In the genomic region with DNA sequence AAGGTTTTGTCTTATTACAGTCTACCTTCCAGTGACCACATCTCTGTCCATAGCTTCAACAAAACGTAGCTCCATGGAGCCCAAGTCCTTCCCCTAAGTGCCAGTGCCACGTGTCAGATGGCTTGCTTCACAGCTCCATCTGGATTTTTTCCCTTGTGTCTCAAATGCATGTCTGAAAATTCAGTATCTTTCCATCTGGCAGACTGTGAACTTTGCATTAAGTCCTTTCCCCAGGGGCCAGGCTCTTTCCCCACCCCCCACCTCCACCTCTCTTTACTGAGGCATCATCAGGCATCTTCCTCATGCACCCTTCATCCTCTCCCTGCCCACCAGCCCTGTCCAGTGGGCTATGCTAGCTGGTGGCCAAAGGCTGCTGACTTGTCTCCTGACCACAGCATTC, we compare ENCODE assay signal across 15 cellular contexts.
"Had no signal": no experiment of that assay in that cellular context is flagged by ENCODE, and none has a peak within 500 bp of the region (broad histone marks: within the 10 kb centered on the region; RNA-seq: fewer than 3 reads in every experiment).

No MANE protein-coding gene starts in this region.

- H3K4me3 Mint-ChIP-seq: activated CD4-positive, alpha-beta memory T cell treated with anti-CD3 and anti-CD28 coated beads for 36 hours; activated CD8-positive, alpha-beta memory T cell treated with anti-CD3 and anti-CD28 coated beads, Interleukin-2, amount 10 ng/mL, durations not matched to agents 7 days and 5 days; activated naive CD8-positive, alpha-beta T cell treated with anti-CD3 and anti-CD28 coated beads for 36 hours; activated T-helper 17 cell treated with anti-CD3 and anti-CD28 coated beads, Interleukin-2, amount 50 U/mL, for 72 hours; natural killer cell; stimulated activated naive B cell treated with anti-CD40 and anti-IgM and Interleukin-4, amounts not matched to agents 10 μg/mL and 1 μg/mL and 100 μg/mL, for 72 hours had no signal

- H3K4me1 Mint-ChIP-seq: activated CD8-positive, alpha-beta memory T cell treated with anti-CD3 and anti-CD28 coated beads, Interleukin-2, amount 10 ng/mL, durations not matched to agents 7 days and 5 days; activated naive CD8-positive, alpha-beta T cell treated with anti-CD3 and anti-CD28 coated beads for 36 hours; natural killer cell; stimulated activated naive B cell treated with anti-CD40 and anti-IgM and Interleukin-4, amounts not matched to agents 10 μg/mL and 1 μg/mL and 100 μg/mL, for 72 hours had no signal

- ATAC-seq: activated CD8-positive, alpha-beta memory T cell treated with anti-CD3 and anti-CD28 coated beads, Interleukin-2, amount 10 ng/mL, durations not matched to agents 7 days and 5 days; activated T-helper 17 cell treated with anti-CD3 and anti-CD28 coated beads, Interleukin-2, amount 50 U/mL, for 72 hours; body of pancreas; foreskin keratinocyte; natural killer cell; stimulated activated naive B cell treated with anti-CD40 and anti-IgM and Interleukin-4, amounts not matched to agents 10 μg/mL and 1 μg/mL and 100 μg/mL, for 72 hours had no signal

- DNase-seq: activated CD4-positive, alpha-beta memory T cell treated with anti-CD3 and anti-CD28 coated beads for 36 hours; activated CD8-positive, alpha-beta memory T cell treated with anti-CD3 and anti-CD28 coated beads, Interleukin-2, amount 10 ng/mL, durations not matched to agents 7 days and 5 days; activated naive CD4-positive, alpha-beta T cell; activated naive CD8-positive, alpha-beta T cell treated with anti-CD3 and anti-CD28 coated beads for 36 hours; amniotic stem cell; body of pancreas; foreskin keratinocyte; natural killer cell; sigmoid colon; stimulated activated naive B cell treated with anti-CD40 and anti-IgM and Interleukin-4, amounts not matched to agents 10 μg/mL and 1 μg/mL and 100 μg/mL, for 72 hours; T-helper 2 cell had no signal

- H3K9ac ChIP-seq: parathyroid adenoma had no signal

- H3K4me1 ChIP-seq: body of pancreas, foreskin keratinocyte, parathyroid adenoma had no signal

- H3K27me3 ChIP-seq: body of pancreas, foreskin keratinocyte, sigmoid colon had no signal

- H3K9me3 Mint-ChIP-seq: activated CD4-positive, alpha-beta memory T cell treated with anti-CD3 and anti-CD28 coated beads for 36 hours; activated naive CD8-positive, alpha-beta T cell treated with anti-CD3 and anti-CD28 coated beads for 36 hours; activated T-helper 17 cell treated with anti-CD3 and anti-CD28 coated beads, Interleukin-2, amount 50 U/mL, for 72 hours; natural killer cell; stimulated activated naive B cell treated with anti-CD40 and anti-IgM and Interleukin-4, amounts not matched to agents 10 μg/mL and 1 μg/mL and 100 μg/mL, for 72 hours had no signal

- H3K4me3 ChIP-seq: body of pancreas, lung, sigmoid colon, thoracic aorta had no signal

- H3K27ac ChIP-seq: body of pancreas, foreskin keratinocyte, parathyroid adenoma, sigmoid colon, thoracic aorta had no signal

- H3K36me3 Mint-ChIP-seq: natural killer cell had no signal

- H3K27me3 Mint-ChIP-seq: activated CD4-positive, alpha-beta memory T cell treated with anti-CD3 and anti-CD28 coated beads for 36 hours; activated CD8-positive, alpha-beta memory T cell treated with anti-CD3 and anti-CD28 coated beads, Interleukin-2, amount 10 ng/mL, durations not matched to agents 7 days and 5 days; activated naive CD8-positive, alpha-beta T cell treated with anti-CD3 and anti-CD28 coated beads for 36 hours; activated T-helper 17 cell treated with anti-CD3 and anti-CD28 coated beads, Interleukin-2, amount 50 U/mL, for 72 hours; stimulated activated naive B cell treated with anti-CD40 and anti-IgM and Interleukin-4, amounts not matched to agents 10 μg/mL and 1 μg/mL and 100 μg/mL, for 72 hours had no signal

- H3K9me3 ChIP-seq: body of pancreas, sigmoid colon, thoracic aorta had no signal

- H3K27ac Mint-ChIP-seq: activated CD4-positive, alpha-beta memory T cell treated with anti-CD3 and anti-CD28 coated beads for 36 hours; activated CD8-positive, alpha-beta memory T cell treated with anti-CD3 and anti-CD28 coated beads, Interleukin-2, amount 10 ng/mL, durations not matched to agents 7 days and 5 days; activated naive CD8-positive, alpha-beta T cell treated with anti-CD3 and anti-CD28 coated beads for 36 hours; activated T-helper 17 cell treated with anti-CD3 and anti-CD28 coated beads, Interleukin-2, amount 50 U/mL, for 72 hours; natural killer cell; stimulated activated naive B cell treated with anti-CD40 and anti-IgM and Interleukin-4, amounts not matched to agents 10 μg/mL and 1 μg/mL and 100 μg/mL, for 72 hours had no signal

- H2AFZ ChIP-seq: parathyroid adenoma had no signal

- H3K79me2 ChIP-seq: parathyroid adenoma had no signal
